Comparison of ENCODE assay signal across 15 cellular contexts in the genomic region with DNA sequence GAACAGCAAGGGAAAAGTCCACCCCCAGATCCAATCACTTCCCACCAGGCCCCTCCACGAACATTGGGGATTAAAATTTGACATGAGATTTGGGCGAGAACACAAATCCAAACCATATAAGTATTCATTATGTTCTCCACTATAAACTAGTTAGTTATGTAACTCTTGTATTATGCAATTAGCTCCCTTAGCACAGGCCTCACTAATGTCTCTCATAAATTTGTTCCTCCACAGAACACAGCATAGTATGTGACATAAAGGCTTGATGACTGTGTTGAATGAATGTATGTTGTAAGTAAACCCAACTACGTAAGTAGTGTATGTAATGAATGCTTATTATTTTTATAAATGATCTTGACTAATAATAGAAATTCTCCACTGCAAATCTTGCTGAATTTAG.
"Had no signal": no experiment of that assay in that cellular context is flagged by ENCODE, and none has a peak within 500 bp of the region (broad histone marks: within the 10 kb centered on the region; RNA-seq: fewer than 3 reads in every experiment).

No MANE protein-coding gene starts in this region.

- H3K4me3 ChIP-seq: left ventricle myocardium inferior, thoracic aorta had no signal

- ATAC-seq: stimulated activated naive CD8-positive, alpha-beta T cell treated with anti-CD3 and anti-CD28 coated beads, Interleukin-15, amount 100 ng/mL, for 72 hours; T-cell had no signal

- H3K36me3 ChIP-seq: left ventricle myocardium inferior, thoracic aorta had no signal

- H3K4me1 ChIP-seq: left ventricle myocardium inferior had no signal

- H3K4me3 Mint-ChIP-seq: activated CD4-positive, alpha-beta T cell treated with anti-CD3 and anti-CD28 coated beads, Interleukin-2, amount 10 ng/mL, durations not matched to agents 24 days and 14 days; activated naive CD4-positive, alpha-beta T cell treated with anti-CD3 and anti-CD28 coated beads, Interleukin-2, amount 50 U/mL, for 24 hours; central memory CD8-positive, alpha-beta T cell; stimulated activated naive CD8-positive, alpha-beta T cell treated with anti-CD3 and anti-CD28 coated beads, Interleukin-15, amount 100 ng/mL, for 72 hours; T-cell had no signal

- H3K27ac ChIP-seq: left ventricle myocardium inferior, thoracic aorta had no signal

- H3K9me3 ChIP-seq: left ventricle myocardium inferior, thoracic aorta had no signal

- H3K27ac Mint-ChIP-seq: activated CD4-positive, alpha-beta T cell treated with anti-CD3 and anti-CD28 coated beads, Interleukin-2, amount 10 ng/mL, durations not matched to agents 24 days and 14 days; activated naive CD4-positive, alpha-beta T cell treated with anti-CD3 and anti-CD28 coated beads, Interleukin-2, amount 50 U/mL, for 24 hours; stimulated activated naive CD8-positive, alpha-beta T cell treated with anti-CD3 and anti-CD28 coated beads, Interleukin-15, amount 100 ng/mL, for 72 hours; T-cell had no signal

- H3K36me3 Mint-ChIP-seq: activated naive CD4-positive, alpha-beta T cell treated with anti-CD3 and anti-CD28 coated beads, Interleukin-2, amount 50 U/mL, for 24 hours; T-cell had no signal

- H3K9me3 Mint-ChIP-seq: activated CD4-positive, alpha-beta T cell treated with anti-CD3 and anti-CD28 coated beads, Interleukin-2, amount 10 ng/mL, durations not matched to agents 24 days and 14 days had no signal

- H3K27me3 Mint-ChIP-seq: activated CD4-positive, alpha-beta T cell treated with anti-CD3 and anti-CD28 coated beads, Interleukin-2, amount 10 ng/mL, durations not matched to agents 24 days and 14 days; activated naive CD4-positive, alpha-beta T cell treated with anti-CD3 and anti-CD28 coated beads, Interleukin-2, amount 50 U/mL, for 24 hours; central memory CD8-positive, alpha-beta T cell; stimulated activated naive CD8-positive, alpha-beta T cell treated with anti-CD3 and anti-CD28 coated beads, Interleukin-15, amount 100 ng/mL, for 72 hours; T-cell had no signal

- DNase-seq: activated CD4-positive, alpha-beta T cell treated with anti-CD3 and anti-CD28 coated beads, Interleukin-2, amount 10 ng/mL, durations not matched to agents 24 days and 14 days; activated effector memory CD4-positive, alpha-beta T cell treated with Interleukin-2 at 50 U/mL for 16 hours; activated T-cell treated with anti-CD3 and anti-CD28 coated beads for 4 hours; cortex of kidney; effector CD8-positive, alpha-beta T cell; erythroblast; islet precursor cell; left ventricle myocardium inferior; stimulated activated CD4-positive, alpha-beta T cell treated with anti-CD3 and anti-CD28 coated beads, Interleukin-15, amount 100 ng/mL, for 24 hours; stimulated activated CD4-positive, alpha-beta T cell treated with anti-CD3 and anti-CD28 coated beads, Interleukin-4, amount 100 ng/mL, for 24 hours; stimulated activated naive CD8-positive, alpha-beta T cell treated with anti-CD3 and anti-CD28 coated beads, Interleukin-15, amount 100 ng/mL, for 72 hours; T-cell had no signal

- H3K4me1 Mint-ChIP-seq: activated CD4-positive, alpha-beta T cell treated with anti-CD3 and anti-CD28 coated beads, Interleukin-2, amount 10 ng/mL, durations not matched to agents 24 days and 14 days; activated naive CD4-positive, alpha-beta T cell treated with anti-CD3 and anti-CD28 coated beads, Interleukin-2, amount 50 U/mL, for 24 hours; central memory CD8-positive, alpha-beta T cell; stimulated activated naive CD8-positive, alpha-beta T cell treated with anti-CD3 and anti-CD28 coated beads, Interleukin-15, amount 100 ng/mL, for 72 hours; T-cell had no signal
